1 cellular context compared by ENCODE assay signal in the genomic region with DNA sequence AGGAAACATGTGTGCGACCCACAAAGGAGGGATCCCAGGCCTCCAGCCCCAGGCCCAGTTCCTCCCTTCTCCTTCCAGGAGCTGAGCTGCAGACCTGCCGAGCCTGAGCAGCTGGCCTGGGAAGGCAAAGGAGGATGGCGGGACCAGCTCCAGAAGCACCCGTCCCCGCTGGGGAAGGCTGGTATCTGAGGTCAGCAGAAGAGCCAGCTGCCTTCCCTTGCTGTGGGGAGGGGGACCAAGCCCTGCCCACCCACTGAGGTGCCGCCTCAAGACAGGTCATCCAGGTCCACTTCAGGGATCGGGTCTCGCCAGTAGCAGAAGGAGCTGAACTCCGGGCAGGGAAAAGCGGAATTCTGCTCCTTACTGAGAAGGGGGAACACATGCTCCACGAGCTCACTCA.
TF ChIP-seq lines count a peak whose summit lies in the region.

No MANE protein-coding gene starts in this region.

TF ChIP-seq in WTC11, 78 proteins besides CTCF, POLR2A, EP300 and RAD21 (continued from another document):
- TF ChIP-seq, protein P1, sequence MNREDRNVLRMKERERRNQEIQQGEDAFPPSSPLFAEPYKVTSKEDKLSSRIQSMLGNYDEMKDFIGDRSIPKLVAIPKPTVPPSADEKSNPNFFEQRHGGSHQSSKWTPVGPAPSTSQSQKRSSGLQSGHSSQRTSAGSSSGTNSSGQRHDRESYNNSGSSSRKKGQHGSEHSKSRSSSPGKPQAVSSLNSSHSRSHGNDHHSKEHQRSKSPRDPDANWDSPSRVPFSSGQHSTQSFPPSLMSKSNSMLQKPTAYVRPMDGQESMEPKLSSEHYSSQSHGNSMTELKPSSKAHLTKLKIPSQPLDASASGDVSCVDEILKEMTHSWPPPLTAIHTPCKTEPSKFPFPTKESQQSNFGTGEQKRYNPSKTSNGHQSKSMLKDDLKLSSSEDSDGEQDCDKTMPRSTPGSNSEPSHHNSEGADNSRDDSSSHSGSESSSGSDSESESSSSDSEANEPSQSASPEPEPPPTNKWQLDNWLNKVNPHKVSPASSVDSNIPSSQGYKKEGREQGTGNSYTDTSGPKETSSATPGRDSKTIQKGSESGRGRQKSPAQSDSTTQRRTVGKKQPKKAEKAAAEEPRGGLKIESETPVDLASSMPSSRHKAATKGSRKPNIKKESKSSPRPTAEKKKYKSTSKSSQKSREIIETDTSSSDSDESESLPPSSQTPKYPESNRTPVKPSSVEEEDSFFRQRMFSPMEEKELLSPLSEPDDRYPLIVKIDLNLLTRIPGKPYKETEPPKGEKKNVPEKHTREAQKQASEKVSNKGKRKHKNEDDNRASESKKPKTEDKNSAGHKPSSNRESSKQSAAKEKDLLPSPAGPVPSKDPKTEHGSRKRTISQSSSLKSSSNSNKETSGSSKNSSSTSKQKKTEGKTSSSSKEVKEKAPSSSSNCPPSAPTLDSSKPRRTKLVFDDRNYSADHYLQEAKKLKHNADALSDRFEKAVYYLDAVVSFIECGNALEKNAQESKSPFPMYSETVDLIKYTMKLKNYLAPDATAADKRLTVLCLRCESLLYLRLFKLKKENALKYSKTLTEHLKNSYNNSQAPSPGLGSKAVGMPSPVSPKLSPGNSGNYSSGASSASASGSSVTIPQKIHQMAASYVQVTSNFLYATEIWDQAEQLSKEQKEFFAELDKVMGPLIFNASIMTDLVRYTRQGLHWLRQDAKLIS (CRISPR knock-in tag; IDR thresholded peaks at IDR 0.05; ENCODE audit: borderline replicate concordance): no peak
- TF ChIP-seq MXD4 (CRISPR knock-in tag; IDR thresholded peaks at IDR 0.05; ENCODE audit: borderline replicate concordance): no peak
- no peak for TF ChIP-seq ZNF671 (CRISPR knock-in tag; IDR thresholded peaks at IDR 0.05)
- no peak for TF ChIP-seq ZNF219 (CRISPR knock-in tag; IDR thresholded peaks at IDR 0.05; ENCODE audit: borderline replicate concordance)
- TF ChIP-seq SMAD4 (CRISPR knock-in tag; IDR thresholded peaks at IDR 0.05): no peak
- TF ChIP-seq, protein P2, sequence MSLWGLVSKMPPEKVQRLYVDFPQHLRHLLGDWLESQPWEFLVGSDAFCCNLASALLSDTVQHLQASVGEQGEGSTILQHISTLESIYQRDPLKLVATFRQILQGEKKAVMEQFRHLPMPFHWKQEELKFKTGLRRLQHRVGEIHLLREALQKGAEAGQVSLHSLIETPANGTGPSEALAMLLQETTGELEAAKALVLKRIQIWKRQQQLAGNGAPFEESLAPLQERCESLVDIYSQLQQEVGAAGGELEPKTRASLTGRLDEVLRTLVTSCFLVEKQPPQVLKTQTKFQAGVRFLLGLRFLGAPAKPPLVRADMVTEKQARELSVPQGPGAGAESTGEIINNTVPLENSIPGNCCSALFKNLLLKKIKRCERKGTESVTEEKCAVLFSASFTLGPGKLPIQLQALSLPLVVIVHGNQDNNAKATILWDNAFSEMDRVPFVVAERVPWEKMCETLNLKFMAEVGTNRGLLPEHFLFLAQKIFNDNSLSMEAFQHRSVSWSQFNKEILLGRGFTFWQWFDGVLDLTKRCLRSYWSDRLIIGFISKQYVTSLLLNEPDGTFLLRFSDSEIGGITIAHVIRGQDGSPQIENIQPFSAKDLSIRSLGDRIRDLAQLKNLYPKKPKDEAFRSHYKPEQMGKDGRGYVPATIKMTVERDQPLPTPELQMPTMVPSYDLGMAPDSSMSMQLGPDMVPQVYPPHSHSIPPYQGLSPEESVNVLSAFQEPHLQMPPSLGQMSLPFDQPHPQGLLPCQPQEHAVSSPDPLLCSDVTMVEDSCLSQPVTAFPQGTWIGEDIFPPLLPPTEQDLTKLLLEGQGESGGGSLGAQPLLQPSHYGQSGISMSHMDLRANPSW (CRISPR knock-in tag; conservative IDR thresholded peaks at IDR 0.05; ENCODE audit: low read depth): no peak
